Comparison of ENCODE assay signal across 9 cellular contexts in the genomic region with DNA sequence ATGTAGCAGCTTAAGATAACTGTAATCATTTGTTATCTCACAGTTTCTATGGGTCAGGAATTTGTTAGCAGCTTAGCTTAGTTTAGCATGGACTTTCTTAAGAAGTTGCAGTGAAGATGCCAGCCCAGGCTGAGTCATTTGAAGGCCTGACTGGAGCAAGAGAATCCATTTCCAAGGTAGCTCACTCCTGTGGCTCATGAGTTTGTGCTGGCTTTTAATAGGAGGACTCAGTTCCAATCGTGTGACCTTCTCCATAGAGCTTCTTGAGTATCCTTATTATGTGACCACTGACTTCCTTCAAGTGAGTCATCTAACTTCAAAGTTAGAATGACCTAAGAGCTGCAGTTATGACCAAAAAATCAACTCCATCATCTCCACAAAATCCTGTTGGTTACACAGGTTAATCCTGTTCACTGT. TPM values are rescaled to one million over a fixed set of nuclear protein-coding genes. Genes with fewer than 3 reads are reported as not detected.
DNase-seq lines count a peak whose midpoint lies in the region; ATAC-seq, FAIRE-seq and TF ChIP-seq lines count a peak whose summit lies in the region.
"Had no signal": no experiment of that assay in that cellular context is flagged by ENCODE, and none has a peak within 500 bp of the region (broad histone marks: within the 10 kb centered on the region; RNA-seq: fewer than 3 reads in every experiment).

No MANE protein-coding gene starts in this region.

- no peak for TF ChIP-seq CTCF in HFFc6 (IDR thresholded peaks at IDR 0.05)
- TF ChIP-seq CTCF in keratinocyte (optimal IDR thresholded peaks at IDR 0.05 in 1 of 3, IDR thresholded peaks at IDR 0.05 in 1 of 3, conservative IDR thresholded peaks at IDR 0.05 in 1 of 3; ENCODE audit: extremely low read depth in 1 of 3, insufficient read depth in 2 of 3, low read length in 3 of 3) = no peak
- no peak for TF ChIP-seq CTCF in A673 (conservative IDR thresholded peaks at IDR 0.05; ENCODE audit: low read depth, low read length)

- H3K4me1 Mint-ChIP-seq in CD4-positive, CD25-positive, alpha-beta regulatory T cell = peaks cover 27 to 35% (median 30%) of the 10 kb centered on the region in 4 donors
- peaks cover 2% of the 10 kb centered on the region for H3K4me1 Mint-ChIP-seq in HFFc6 (ENCODE audit: low read depth)
- H3K4me1 Mint-ChIP-seq in activated T-helper 17 cell treated with anti-CD3 and anti-CD28 coated beads, Interleukin-2, amount 50 U/mL, for 72 hours = peaks cover 12% of the 10 kb centered on the region

- peak overlapping the region; percentile 96 for H3K4me3 ChIP-seq in CD4-positive, CD25-positive, alpha-beta regulatory T cell (ENCODE audit: low read depth, low read length)
- H3K4me3 ChIP-seq in keratinocyte (ENCODE audit: control insufficient read depth in 2 of 3, extremely low read depth in 1 of 3, insufficient read depth in 2 of 3, low read depth in 1 of 3, low read length in 3 of 3) (no peak overlapping the region), A673 (ENCODE audit: low read depth, low read length, poor library complexity, severe bottlenecking) (no peak overlapping the region)

- H3K79me2 ChIP-seq in keratinocyte (ENCODE audit: control insufficient read depth, insufficient read depth, low read length) = peaks cover 16% of the 10 kb centered on the region

- CTCF ChIA-PET in A673 (lab: Charles Lee) = no interaction called here

- H3K36me3 Mint-ChIP-seq in CD4-positive, CD25-positive, alpha-beta regulatory T cell = peaks cover 24% of the 10 kb centered on the region
- peaks cover 18% of the 10 kb centered on the region for H3K36me3 Mint-ChIP-seq in HFFc6 (ENCODE audit: low read depth)
- H3K36me3 Mint-ChIP-seq in activated T-helper 17 cell treated with anti-CD3 and anti-CD28 coated beads, Interleukin-2, amount 50 U/mL, for 72 hours (ENCODE audit: low read depth) = peaks cover 53% of the 10 kb centered on the region

- H3K27ac ChIP-seq in CD4-positive, CD25-positive, alpha-beta regulatory T cell (ENCODE audit: insufficient read depth, low read length, poor library complexity, severe bottlenecking) = peak overlapping the region; percentile 75
- H3K27ac ChIP-seq in keratinocyte (ENCODE audit: control insufficient read depth, insufficient read depth, low read length) = no peak overlapping the region
- H3K27ac ChIP-seq in A673 (ENCODE audit: low read depth, low read length, poor library complexity, severe bottlenecking) = no peak overlapping the region

- peaks cover 43% of the 10 kb centered on the region for H3K4me1 ChIP-seq in CD4-positive, CD25-positive, alpha-beta regulatory T cell (ENCODE audit: control insufficient read depth, insufficient read depth, low read length, poor library complexity, severe bottlenecking)
- H3K4me1 ChIP-seq in keratinocyte (ENCODE audit: control insufficient read depth, extremely low read depth, insufficient read depth, low read length) (peaks cover 17% of the 10 kb centered on the region), A673 (ENCODE audit: insufficient read depth, low read length, poor library complexity, severe bottlenecking) (peaks cover 3% of the 10 kb centered on the region)

- H3K27me3 ChIP-seq in CD4-positive, CD25-positive, alpha-beta regulatory T cell (ENCODE audit: control insufficient read depth, insufficient read depth, low read length) = no peaks in the 10 kb centered on the region
- no peaks in the 10 kb centered on the region for H3K27me3 ChIP-seq in keratinocyte (ENCODE audit: control insufficient read depth, extremely low read depth, insufficient read depth, low read length)
- H3K27me3 ChIP-seq in A673 (replicated peaks; ENCODE audit: insufficient read depth, low read depth, low read length, poor library complexity) = no peaks in the 10 kb centered on the region

- POLR2A ChIA-PET in A673 (lab: Charles Lee; ENCODE audit: low non-redundant PET) = no interaction called here

- dilution Hi-C loops in keratinocyte (cut with MboI; ENCODE audit: extremely low pct_ligation_motif_present, low sequenced_read_pairs) = no loop called here

- peak in 1 of 3 donors; percentile 3 for DNase-seq in CD4-positive, CD25-positive, alpha-beta regulatory T cell
- DNase-seq in HFFc6 = peak; percentile 94
- DNase-seq in keratinocyte (ENCODE audit: low read depth, low spot score) = no peak
- no peak for DNase-seq in DMS 273 (lab: John Stamatoyannopoulos, UW; ENCODE audit: unreplicated experiment)
- no peak for DNase-seq in GM19239 (ENCODE audit: insufficient read length, low spot score)
- no peak for DNase-seq in A673 (ENCODE audit: low spot score)

- no peaks in the 10 kb centered on the region for H3K9me1 ChIP-seq in keratinocyte (ENCODE audit: control insufficient read depth, extremely low read depth, insufficient read depth, low read length)

- no peaks in the 10 kb centered on the region for H3K9me3 ChIP-seq in CD4-positive, CD25-positive, alpha-beta regulatory T cell (ENCODE audit: control insufficient read depth in 2 of 2, low read length in 2 of 2)
- no peaks in the 10 kb centered on the region for H3K9me3 ChIP-seq in keratinocyte (ENCODE audit: control insufficient read depth, low read depth, low read length)
- no peaks in the 10 kb centered on the region for H3K9me3 ChIP-seq in A673 (ENCODE audit: low read depth, low read length, poor library complexity, severe bottlenecking)
- H3K9me3 ChIP-seq: HAP-1 had no signal

- H3K27ac Mint-ChIP-seq in CD4-positive, CD25-positive, alpha-beta regulatory T cell = no peak overlapping the region
- no peak overlapping the region for H3K27ac Mint-ChIP-seq in HFFc6
- H3K27ac Mint-ChIP-seq in activated T-helper 17 cell treated with anti-CD3 and anti-CD28 coated beads, Interleukin-2, amount 50 U/mL, for 72 hours = no peak overlapping the region

- no peak overlapping the region for H2AFZ ChIP-seq in keratinocyte (ENCODE audit: control insufficient read depth, low read length)

- peaks cover 28% of the 10 kb centered on the region for H3K36me3 ChIP-seq in CD4-positive, CD25-positive, alpha-beta regulatory T cell (ENCODE audit: control insufficient read depth, insufficient read depth, low read length)
- H3K36me3 ChIP-seq in keratinocyte (ENCODE audit: control insufficient read depth in 2 of 2, extremely low read depth in 1 of 2, insufficient read depth in 2 of 2, low read length in 2 of 2) (peaks cover 0 to 5% of the 10 kb centered on the region in 2 experiments), A673 (ENCODE audit: insufficient read depth, low read length, poor library complexity, severe bottlenecking) (peaks cover 14% of the 10 kb centered on the region)

- H3K4me2 ChIP-seq in keratinocyte (ENCODE audit: control insufficient read depth, extremely low read depth, insufficient read depth, low read depth, low read length) = peak overlapping the region; percentile 96

- FAIRE-seq in keratinocyte (lab: Jason Lieb, UNC) (no peak), GM19239 (lab: Jason Lieb, UNC) (no peak)

- no peaks in the 10 kb centered on the region for H3K9me3 Mint-ChIP-seq in CD4-positive, CD25-positive, alpha-beta regulatory T cell
- H3K9me3 Mint-ChIP-seq in HFFc6 = no peaks in the 10 kb centered on the region
- H3K9me3 Mint-ChIP-seq in activated T-helper 17 cell treated with anti-CD3 and anti-CD28 coated beads, Interleukin-2, amount 50 U/mL, for 72 hours = peaks cover 3% of the 10 kb centered on the region

- no peak overlapping the region for H3K9ac ChIP-seq in keratinocyte (ENCODE audit: control insufficient read depth, extremely low read depth, insufficient read depth, low read length)

- peak overlapping the region in 1 of 4 donors; percentile 58 for H3K4me3 Mint-ChIP-seq in CD4-positive, CD25-positive, alpha-beta regulatory T cell
- H3K4me3 Mint-ChIP-seq in HFFc6 = no peak overlapping the region
- H3K4me3 Mint-ChIP-seq in activated T-helper 17 cell treated with anti-CD3 and anti-CD28 coated beads, Interleukin-2, amount 50 U/mL, for 72 hours = no peak overlapping the region

- no peaks in the 10 kb centered on the region for H3K27me3 Mint-ChIP-seq in CD4-positive, CD25-positive, alpha-beta regulatory T cell
- no peaks in the 10 kb centered on the region for H3K27me3 Mint-ChIP-seq in HFFc6 (ENCODE audit: insufficient read depth)
- no peaks in the 10 kb centered on the region for H3K27me3 Mint-ChIP-seq in activated T-helper 17 cell treated with anti-CD3 and anti-CD28 coated beads, Interleukin-2, amount 50 U/mL, for 72 hours

- no TSS peak for BruUV-seq in A673 (replicated peaks; lab: Mats Ljungman, UMichigan)

- intact Hi-C loops in A673 (cut with micrococcal nuclease; ENCODE audit: unreplicated experiment) = no loop called here

- no peak for ATAC-seq in CD4-positive, CD25-positive, alpha-beta regulatory T cell (ENCODE audit: low read depth in 2 of 2)
- peak; percentile 29 for ATAC-seq in activated T-helper 17 cell treated with anti-CD3 and anti-CD28 coated beads, Interleukin-2, amount 50 U/mL, for 72 hours (replicated peaks)
- ATAC-seq in HG03135 (IDR thresholded peaks at IDR 0.05; ENCODE audit: unreplicated experiment) = no peak

- no peaks in the 10 kb centered on the region for H4K20me1 ChIP-seq in keratinocyte (ENCODE audit: control insufficient read depth, extremely low read depth, insufficient read depth, low read length)

RNA-seq across cellular contexts. Expression of a gene that starts 1.4 kb away (rescaled TPM):
- 10.5 TPM for total RNA-seq in CD4-positive, CD25-positive, alpha-beta regulatory T cell
- 10 to 100 TPM in 2 of 4 donors, 1 to 10 TPM in 2; 9.6 to 11.3 (median 10.2) TPM for polyA plus RNA-seq in CD4-positive, CD25-positive, alpha-beta regulatory T cell
- total RNA-seq in HFFc6 (2021; fragmentation: NEBNext Ultra II Directional; extraction: Animal tissue kit (Norgen Biotek cat#: 25700)) = 10 to 100 TPM in 5 of 6 experiments, 1 to 10 TPM in 1; 8.5 to 11.9 (median 10.9) TPM
- 10 to 100 TPM; 12.4 to 17.9 TPM for total RNA-seq in activated T-helper 17 cell treated with anti-CD3 and anti-CD28 coated beads, Interleukin-2, amount 50 U/mL, for 72 hours
- 2.5 to 4.9 TPM (median 3.1 TPM) in 3 replicates for polyA plus RNA-seq in keratinocyte
- 39.1 TPM for polyA plus RNA-seq in keratinocyte (2011; ENCODE audit: low read depth)
- polyA plus RNA-seq in keratinocyte (2011; cell fraction: cytosol; rRNA removed) = 2.5 and 4.1 TPM in 2 replicates
- polyA plus RNA-seq in keratinocyte (2011; cell fraction: nucleus; rRNA removed) = 2.2 and 2.7 TPM in 2 replicates
- 3.6 and 4.4 TPM in 2 replicates for polyA plus RNA-seq in keratinocyte (2012; ENCODE audit: low replicate concordance)
- 0.46 to 1.5 TPM (median 0.92 TPM) in 3 replicates for polyA minus RNA-seq in keratinocyte
- 1.2 TPM for polyA minus RNA-seq in keratinocyte (2011; cell fraction: cytosol; rRNA and poly(A)+ RNA removed)
- polyA minus RNA-seq in keratinocyte (2011; cell fraction: nucleus; rRNA and poly(A)+ RNA removed) = 0.63 and 1.5 TPM in 2 replicates
- total RNA-seq in A673 (2021) = 15.3 and 15.6 TPM in 2 replicates

RNA-seq across cellular contexts. Expression of a gene that starts 1.6 kb away (rescaled TPM):
- 49.1 TPM for total RNA-seq in CD4-positive, CD25-positive, alpha-beta regulatory T cell
- 10 to 100 TPM in 2 of 4 donors, 1 to 10 TPM in 2; 7.4 to 13.6 (median 9.8) TPM for polyA plus RNA-seq in CD4-positive, CD25-positive, alpha-beta regulatory T cell
- total RNA-seq in HFFc6 (2021; fragmentation: NEBNext Ultra II Directional; extraction: Animal tissue kit (Norgen Biotek cat#: 25700)) = 10 to 100 TPM in 5 of 6 experiments, 1 to 10 TPM in 1; 9.9 to 12.5 (median 12.1) TPM
- total RNA-seq in activated T-helper 17 cell treated with anti-CD3 and anti-CD28 coated beads, Interleukin-2, amount 50 U/mL, for 72 hours = 10 to 100 TPM; 23.2 to 23.9 TPM
- 12.4 to 21.1 TPM (median 20.0 TPM) in 3 replicates for polyA plus RNA-seq in keratinocyte
- 5.1 TPM for polyA plus RNA-seq in keratinocyte (2011; ENCODE audit: low read depth)
- 4.9 and 10.1 TPM in 2 replicates for polyA plus RNA-seq in keratinocyte (2011; cell fraction: cytosol; rRNA removed)
- polyA plus RNA-seq in keratinocyte (2011; cell fraction: nucleus; rRNA removed) = 38.0 and 47.9 TPM in 2 replicates
- 6.7 and 7.4 TPM in 2 replicates for polyA plus RNA-seq in keratinocyte (2012; ENCODE audit: low replicate concordance)
- 9.4 to 35.8 TPM (median 27.3 TPM) in 3 replicates for polyA minus RNA-seq in keratinocyte
- 9.8 TPM for polyA minus RNA-seq in keratinocyte (2011; cell fraction: cytosol; rRNA and poly(A)+ RNA removed)
- polyA minus RNA-seq in keratinocyte (2011; cell fraction: nucleus; rRNA and poly(A)+ RNA removed) = 33.3 and 54.1 TPM in 2 replicates
- total RNA-seq in A673 (2021) = 13.1 and 15.0 TPM in 2 replicates
